ENCODE assay signal across 8 cellular contexts in genomic region chr7:139720705-139721231, GRCh38. TPM values are rescaled to one million over a fixed set of nuclear protein-coding genes. Genes with fewer than 3 reads are reported as not detected.
A peak's percentile ranks its signal among the peaks of the same experiment; 100 is the strongest.
DNase-seq lines count a peak whose midpoint lies in the region; ATAC-seq and TF ChIP-seq lines count a peak whose summit lies in the region.

No MANE protein-coding gene starts in this region.

- intact Hi-C loops in A673 (cut with micrococcal nuclease; ENCODE audit: unreplicated experiment) (no loop called here), left lung (cut with DNase I) (no loop called here)
- intact Hi-C loops in activated T-helper 2 cell treated with anti-CD3 and anti-CD28 coated beads, Interferon-gamma antibody, Interleukin-2, Interleukin-4, amounts not matched to agents 10 μg/mL and 5 μg/mL and 100 μg/mL, durations not matched to agents 14 hours and 24 hours and 36 hours (cut with micrococcal nuclease): loop anchor here (5.0 kb wide), 2 partner anchors 38 to 73 kb away; no protein-coding TSS in a partner anchor

- ATAC-seq in GM19043 (IDR thresholded peaks at IDR 0.05; ENCODE audit: low read depth, unreplicated experiment): peak; percentile 39
- peak; percentile 50 for ATAC-seq in T-helper 17 cell
- ATAC-seq in left lung: peak; percentile 38
- no peak for ATAC-seq in HG02884 (IDR thresholded peaks at IDR 0.05; ENCODE audit: unreplicated experiment)

- H3K4me1 ChIP-seq in A673 (ENCODE audit: insufficient read depth, low read length, poor library complexity, severe bottlenecking) (no peaks in the 10 kb centered on the region), left lung (peaks cover 27 to 81% of the 10 kb centered on the region in 2 donors)

- no peaks in the 10 kb centered on the region for H3K9me3 Mint-ChIP-seq in activated T-helper 2 cell treated with anti-CD3 and anti-CD28 coated beads, Interferon-gamma antibody, Interleukin-2, Interleukin-4, amounts not matched to agents 10 μg/mL and 5 μg/mL and 100 μg/mL, durations not matched to agents 14 hours and 24 hours and 36 hours

- H3K27ac ChIP-seq in A673 (ENCODE audit: low read depth, low read length, poor library complexity, severe bottlenecking): no peak overlapping the region
- H3K27ac ChIP-seq in left lung: peak overlapping the region in 1 of 2 donors; percentile 88

- no peak overlapping the region for H3K4me3 Mint-ChIP-seq in T-helper 17 cell
- H3K4me3 Mint-ChIP-seq in activated T-helper 2 cell treated with anti-CD3 and anti-CD28 coated beads, Interferon-gamma antibody, Interleukin-2, Interleukin-4, amounts not matched to agents 10 μg/mL and 5 μg/mL and 100 μg/mL, durations not matched to agents 14 hours and 24 hours and 36 hours (ENCODE audit: low read depth): no peak overlapping the region

- TF ChIP-seq CTCF in A673 (conservative IDR thresholded peaks at IDR 0.05; ENCODE audit: low read depth, low read length): no peak
- no peak for TF ChIP-seq CTCF in left lung (IDR thresholded peaks at IDR 0.05)

- H3K36me3 ChIP-seq in A673 (ENCODE audit: insufficient read depth, low read length, poor library complexity, severe bottlenecking) (peaks cover 6% of the 10 kb centered on the region), left lung (peaks cover 0 to 10% of the 10 kb centered on the region in 2 donors)

- no peak overlapping the region for H3K27ac Mint-ChIP-seq in T-helper 17 cell
- H3K27ac Mint-ChIP-seq in activated T-helper 2 cell treated with anti-CD3 and anti-CD28 coated beads, Interferon-gamma antibody, Interleukin-2, Interleukin-4, amounts not matched to agents 10 μg/mL and 5 μg/mL and 100 μg/mL, durations not matched to agents 14 hours and 24 hours and 36 hours: no peak overlapping the region

- POLR2A ChIA-PET in A673 (lab: Charles Lee; ENCODE audit: low non-redundant PET): no interaction called here

- CTCF ChIA-PET in A673 (lab: Charles Lee): no interaction called here

- H3K36me3 Mint-ChIP-seq in T-helper 17 cell (ENCODE audit: low read depth): peaks cover 3% of the 10 kb centered on the region
- H3K36me3 Mint-ChIP-seq in activated T-helper 2 cell treated with anti-CD3 and anti-CD28 coated beads, Interferon-gamma antibody, Interleukin-2, Interleukin-4, amounts not matched to agents 10 μg/mL and 5 μg/mL and 100 μg/mL, durations not matched to agents 14 hours and 24 hours and 36 hours (ENCODE audit: low read depth): peaks cover 8% of the 10 kb centered on the region

- no peaks in the 10 kb centered on the region for H3K9me3 ChIP-seq in A673 (ENCODE audit: low read depth, low read length, poor library complexity, severe bottlenecking)
- H3K9me3 ChIP-seq in T-helper 17 cell (ENCODE audit: control insufficient read depth, low read length, poor library complexity, severe bottlenecking): no peaks in the 10 kb centered on the region
- no peaks in the 10 kb centered on the region for H3K9me3 ChIP-seq in left lung

- no TSS peak for BruUV-seq in A673 (replicated peaks; lab: Mats Ljungman, UMichigan)

- H3K27me3 Mint-ChIP-seq in T-helper 17 cell: no peaks in the 10 kb centered on the region
- no peaks in the 10 kb centered on the region for H3K27me3 Mint-ChIP-seq in activated T-helper 2 cell treated with anti-CD3 and anti-CD28 coated beads, Interferon-gamma antibody, Interleukin-2, Interleukin-4, amounts not matched to agents 10 μg/mL and 5 μg/mL and 100 μg/mL, durations not matched to agents 14 hours and 24 hours and 36 hours (ENCODE audit: low read depth)

- H3K27me3 ChIP-seq in A673 (replicated peaks; ENCODE audit: insufficient read depth, low read depth, low read length, poor library complexity) (no peaks in the 10 kb centered on the region), left lung (no peaks in the 10 kb centered on the region)

- H3K4me1 Mint-ChIP-seq in T-helper 17 cell: peaks cover 13% of the 10 kb centered on the region
- peaks cover 14% of the 10 kb centered on the region for H3K4me1 Mint-ChIP-seq in activated T-helper 2 cell treated with anti-CD3 and anti-CD28 coated beads, Interferon-gamma antibody, Interleukin-2, Interleukin-4, amounts not matched to agents 10 μg/mL and 5 μg/mL and 100 μg/mL, durations not matched to agents 14 hours and 24 hours and 36 hours (ENCODE audit: low read depth)

- DNase-seq in A673 (ENCODE audit: low spot score) (peak; percentile 12), T-helper 17 cell (no peak), left lung (no peak), KG1 (lab: John Stamatoyannopoulos, UW) (no peak)
- no peak for DNase-seq in activated T-helper 2 cell treated with anti-CD3 and anti-CD28 coated beads, Interferon-gamma antibody, Interleukin-2, Interleukin-4, amounts not matched to agents 10 μg/mL and 5 μg/mL and 100 μg/mL, durations not matched to agents 14 hours and 24 hours and 36 hours (ENCODE audit: low spot score)
- no peak for DNase-seq in stimulated activated CD4-positive, alpha-beta T cell treated with anti-CD3 and anti-CD28 coated beads, Interleukin-2, amount 100 ng/mL, for 24 hours

- no peak overlapping the region for H3K4me3 ChIP-seq in A673 (ENCODE audit: low read depth, low read length, poor library complexity, severe bottlenecking)
- H3K4me3 ChIP-seq in left lung: no peak overlapping the region

RNA-seq across cellular contexts. Expression of gene HIPK2, which starts 57.0 kb away (rescaled TPM):
- 30.7 and 32.4 TPM in 2 replicates for total RNA-seq in A673 (2021)
- total RNA-seq in T-helper 17 cell: 10 to 100 TPM; 36.9 to 42.9 TPM
- total RNA-seq in left lung: 10 to 100 TPM; 42.8 to 61.8 TPM
- 27.6 and 27.7 TPM in 2 replicates for total RNA-seq in activated T-helper 2 cell treated with anti-CD3 and anti-CD28 coated beads, Interferon-gamma antibody, Interleukin-2, Interleukin-4, amounts not matched to agents 10 μg/mL and 5 μg/mL and 100 μg/mL, durations not matched to agents 14 hours and 24 hours and 36 hours
